ENCODE assay signal across 8 cellular contexts in genomic region chr16:24729967-24730815, GRCh38. TPM values are rescaled to one million over a fixed set of nuclear protein-coding genes. Genes with fewer than 3 reads are reported as not detected.
DNase-seq lines count a peak whose midpoint lies in the region; ATAC-seq, FAIRE-seq and TF ChIP-seq lines count a peak whose summit lies in the region.

No MANE protein-coding gene starts in this region.

- H3K9me3 Mint-ChIP-seq in osteocyte (ENCODE audit: unreplicated experiment) = no peaks in the 10 kb centered on the region

- no peak for FAIRE-seq in RCC 7860 (lab: Jason Lieb, UNC)

- H3K4me3 Mint-ChIP-seq in osteocyte (ENCODE audit: unreplicated experiment) = peak overlapping the region; percentile 98

- H3K4me1 Mint-ChIP-seq in osteocyte (ENCODE audit: unreplicated experiment) = peaks cover 36% of the 10 kb centered on the region

- peak overlapping the region; percentile 99 for H3K27ac Mint-ChIP-seq in osteocyte (ENCODE audit: unreplicated experiment)

- H3K4me3 ChIP-seq in AG10803 (ENCODE audit: low read length) = peak overlapping the region; percentile 81

- TF ChIP-seq CTCF in AG10803 (conservative IDR thresholded peaks at IDR 0.05; ENCODE audit: low read length) = no peak
- no peak for TF ChIP-seq CTCF in osteocyte (IDR thresholded peaks at IDR 0.05)

- DNase-seq in AG10803 (ENCODE audit: low read depth) (no peak), NCI-H226 (peak; percentile 11), foreskin melanocyte (peak; percentile 71), osteocyte (ENCODE audit: extremely low spot score, unreplicated experiment) (no peak), RCC 7860 (ENCODE audit: low spot score) (no peak)
- DNase-seq in activated effector memory CD4-positive, alpha-beta T cell treated with anti-CD3 and anti-CD28 coated beads, Interleukin-2, amount 50 U/mL, for 16 hours = peak; percentile 81

- ATAC-seq in GM19328 (IDR thresholded peaks at IDR 0.05; ENCODE audit: unreplicated experiment) = peak; percentile 15
- ATAC-seq in HG03457 (IDR thresholded peaks at IDR 0.05; ENCODE audit: unreplicated experiment) = no peak

- H3K36me3 Mint-ChIP-seq in osteocyte (ENCODE audit: unreplicated experiment) = peaks cover 18% of the 10 kb centered on the region

- no peaks in the 10 kb centered on the region for H3K27me3 Mint-ChIP-seq in osteocyte (ENCODE audit: unreplicated experiment)

RNA-seq across cellular contexts. Expression of gene TNRC6A, which starts 0.7 kb away (rescaled TPM):
- 64.5 and 68.0 TPM in 2 replicates for total RNA-seq in osteocyte

Comparison
In these comparisons a context has a peak if more than half of its experiments do, and no peak if none do; other contexts are left out.
1. DNase-seq: peak in NCI-H226 (single experiment), activated effector memory CD4-positive, alpha-beta T cell treated with anti-CD3 and anti-CD28 coated beads, Interleukin-2, amount 50 U/mL, for 16 hours (single experiment) and foreskin melanocyte (single experiment); none in AG10803 (single experiment), osteocyte (single experiment) and RCC 7860 (single experiment).